ENCODE assay signal across 9 cellular contexts in the genomic region with DNA sequence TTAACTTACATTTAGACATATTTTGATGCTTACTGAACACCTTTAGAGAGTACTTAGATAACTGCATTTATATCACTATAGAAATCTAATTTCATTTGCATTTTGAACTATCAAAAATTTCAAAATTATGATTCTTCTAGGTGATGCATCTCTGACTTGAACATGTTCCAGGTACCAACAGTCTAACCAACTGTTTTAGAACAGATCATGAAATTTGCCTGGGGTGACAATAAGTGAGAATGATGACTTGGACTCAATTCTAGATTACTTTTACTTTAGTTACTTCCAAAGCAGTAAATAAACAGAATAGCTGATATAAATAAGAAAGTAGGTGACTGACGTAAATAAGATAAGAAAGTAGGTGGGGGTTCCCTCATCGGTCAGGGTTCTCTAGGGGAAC.
"Had no signal": no experiment of that assay in that cellular context is flagged by ENCODE, and none has a peak within 500 bp of the region (broad histone marks: within the 10 kb centered on the region; RNA-seq: fewer than 3 reads in every experiment).

No MANE protein-coding gene starts in this region.

- H2AFZ ChIP-seq: GM23248 had no signal

- ATAC-seq: HCT116, K562 had no signal

- H3K9ac ChIP-seq: GM23248 had no signal

- DNase-seq: GM23248, GOT3, H7, HFFc6, IMR-90, KG1 had no signal

- H3K9me3 ChIP-seq: HAP-1 had no signal

- H3K36me3 ChIP-seq: HAP-1 had no signal

- H3K4me3 ChIP-seq: GM23248, HAP-1, K562 had no signal

- H3K27ac ChIP-seq: GM23248 had no signal
